ENCODE assay signal across 15 cellular contexts in genomic region chr7:36232971-36233550, GRCh38.
A peak's percentile ranks its signal among the peaks of the same experiment; 100 is the strongest.
DNase-seq lines count a peak whose midpoint lies in the region; TF ChIP-seq lines count a peak whose summit lies in the region.
"Had no signal": no experiment of that assay in that cellular context is flagged by ENCODE, and none has a peak within 500 bp of the region (broad histone marks: within the 10 kb centered on the region; RNA-seq: fewer than 3 reads in every experiment).

No MANE protein-coding gene starts in this region.

- H3K36me3 Mint-ChIP-seq in endodermal cell (ENCODE audit: low read depth) (peaks cover 11% of the 10 kb centered on the region), progenitor cell of endocrine pancreas (ENCODE audit: insufficient read depth) (peaks cover 12% of the 10 kb centered on the region)
- H3K36me3 Mint-ChIP-seq: activated naive CD4-positive, alpha-beta T cell treated with anti-CD3 and anti-CD28 coated beads, Interleukin-2, amount 50 U/mL, for 24 hours had no signal

- DNase-seq in DMS153 (lab: John Stamatoyannopoulos, UW) (peak; percentile 65), NCI-H146 treated with DMSO at 0.1 percent for 48 hours (lab: John Stamatoyannopoulos, UW; ENCODE audit: unreplicated experiment) (peak; percentile 25), endodermal cell (no peak), progenitor cell of endocrine pancreas (ENCODE audit: low spot score, unreplicated experiment) (no peak), RPMI8226 (no peak), NCI-H1436 (lab: John Stamatoyannopoulos, UW) (no peak), AG08395 (ENCODE audit: low spot score) (no peak), NCI-H1417 treated with DMSO at 0.1 percent for 48 hours (lab: John Stamatoyannopoulos, UW) (no peak)
- DNase-seq: activated CD4-positive, alpha-beta T cell treated with anti-CD3 and anti-CD28 coated beads, Interleukin-2, amount 50 U/mL, for 1 hour; effector memory CD8-positive, alpha-beta T cell; Kasumi-1; NCI-H2081 treated with DMSO at 0.1 percent for 48 hours; stimulated activated CD4-positive, alpha-beta T cell treated with anti-CD3 and anti-CD28 coated beads, Interleukin-15, amount 100 ng/mL, for 24 hours had no signal

- H3K27ac Mint-ChIP-seq in endodermal cell = peak overlapping the region; percentile 16
- H3K27ac Mint-ChIP-seq in progenitor cell of endocrine pancreas = peak overlapping the region; percentile 79
- H3K27ac Mint-ChIP-seq: activated naive CD4-positive, alpha-beta T cell treated with anti-CD3 and anti-CD28 coated beads, Interleukin-2, amount 50 U/mL, for 24 hours; B cell; effector memory CD8-positive, alpha-beta T cell had no signal

- H3K4me3 Mint-ChIP-seq in endodermal cell (no peak overlapping the region), progenitor cell of endocrine pancreas (ENCODE audit: low read depth) (no peak overlapping the region)
- H3K4me3 Mint-ChIP-seq: activated naive CD4-positive, alpha-beta T cell treated with anti-CD3 and anti-CD28 coated beads, Interleukin-2, amount 50 U/mL, for 24 hours; B cell; effector memory CD8-positive, alpha-beta T cell had no signal

- no peak overlapping the region for H3K9ac ChIP-seq in endodermal cell (ENCODE audit: extremely low read depth, low read length, poor library complexity, severe bottlenecking)

- no peaks in the 10 kb centered on the region for H3K27me3 ChIP-seq in endodermal cell (ENCODE audit: control insufficient read depth, insufficient read depth, low read length, poor library complexity, severe bottlenecking)

- 79 to 83% methylated on average over 3 of the region's 3 CpGs for WGBS in endodermal cell (ENCODE audit: insufficient coverage in 1 of 2, insufficient read length in 1 of 2), 2 experiments

- H3K4me1 ChIP-seq in endodermal cell (ENCODE audit: control insufficient read depth, insufficient read depth, low read length) = peaks cover 9% of the 10 kb centered on the region

- H3K4me1 Mint-ChIP-seq in endodermal cell (peaks cover 12% of the 10 kb centered on the region), progenitor cell of endocrine pancreas (ENCODE audit: low read depth) (peaks cover 16% of the 10 kb centered on the region)
- H3K4me1 Mint-ChIP-seq: activated naive CD4-positive, alpha-beta T cell treated with anti-CD3 and anti-CD28 coated beads, Interleukin-2, amount 50 U/mL, for 24 hours; B cell had no signal

- H3K9me3 ChIP-seq in endodermal cell (ENCODE audit: control insufficient read depth, low read length) = no peaks in the 10 kb centered on the region

- peaks cover 4% of the 10 kb centered on the region for H3K27me3 Mint-ChIP-seq in endodermal cell (ENCODE audit: insufficient read depth)
- H3K27me3 Mint-ChIP-seq in progenitor cell of endocrine pancreas = no peaks in the 10 kb centered on the region
- H3K27me3 Mint-ChIP-seq: activated naive CD4-positive, alpha-beta T cell treated with anti-CD3 and anti-CD28 coated beads, Interleukin-2, amount 50 U/mL, for 24 hours; B cell; effector memory CD8-positive, alpha-beta T cell had no signal

- H3K27ac ChIP-seq in endodermal cell (ENCODE audit: low read depth, low read length) = no peak overlapping the region

- H3K4me3 ChIP-seq in endodermal cell (ENCODE audit: low read length) = no peak overlapping the region

- no peak for TF ChIP-seq CTCF in endodermal cell (conservative IDR thresholded peaks at IDR 0.05)
- TF ChIP-seq CTCF in progenitor cell of endocrine pancreas (IDR thresholded peaks at IDR 0.05; ENCODE audit: unreplicated experiment) = no peak

- H3K9me3 Mint-ChIP-seq in endodermal cell (no peaks in the 10 kb centered on the region), progenitor cell of endocrine pancreas (ENCODE audit: low read depth) (peaks cover 4% of the 10 kb centered on the region)
- H3K9me3 Mint-ChIP-seq: activated naive CD4-positive, alpha-beta T cell treated with anti-CD3 and anti-CD28 coated beads, Interleukin-2, amount 50 U/mL, for 24 hours; effector memory CD8-positive, alpha-beta T cell had no signal

- no peaks in the 10 kb centered on the region for H3K36me3 ChIP-seq in endodermal cell (ENCODE audit: control insufficient read depth, insufficient read depth, low read length)

Comparison
In these comparisons a context has a peak if more than half of its experiments do, and no peak if none do; other contexts are left out.
1. DNase-seq: peak in DMS153 (single experiment) and NCI-H146 treated with DMSO at 0.1 percent for 48 hours (single experiment); none in endodermal cell (single experiment), progenitor cell of endocrine pancreas (single experiment), RPMI8226 (single experiment), NCI-H1436 (single experiment), AG08395 (single experiment) and NCI-H1417 treated with DMSO at 0.1 percent for 48 hours (single experiment).